In the genomic region with DNA sequence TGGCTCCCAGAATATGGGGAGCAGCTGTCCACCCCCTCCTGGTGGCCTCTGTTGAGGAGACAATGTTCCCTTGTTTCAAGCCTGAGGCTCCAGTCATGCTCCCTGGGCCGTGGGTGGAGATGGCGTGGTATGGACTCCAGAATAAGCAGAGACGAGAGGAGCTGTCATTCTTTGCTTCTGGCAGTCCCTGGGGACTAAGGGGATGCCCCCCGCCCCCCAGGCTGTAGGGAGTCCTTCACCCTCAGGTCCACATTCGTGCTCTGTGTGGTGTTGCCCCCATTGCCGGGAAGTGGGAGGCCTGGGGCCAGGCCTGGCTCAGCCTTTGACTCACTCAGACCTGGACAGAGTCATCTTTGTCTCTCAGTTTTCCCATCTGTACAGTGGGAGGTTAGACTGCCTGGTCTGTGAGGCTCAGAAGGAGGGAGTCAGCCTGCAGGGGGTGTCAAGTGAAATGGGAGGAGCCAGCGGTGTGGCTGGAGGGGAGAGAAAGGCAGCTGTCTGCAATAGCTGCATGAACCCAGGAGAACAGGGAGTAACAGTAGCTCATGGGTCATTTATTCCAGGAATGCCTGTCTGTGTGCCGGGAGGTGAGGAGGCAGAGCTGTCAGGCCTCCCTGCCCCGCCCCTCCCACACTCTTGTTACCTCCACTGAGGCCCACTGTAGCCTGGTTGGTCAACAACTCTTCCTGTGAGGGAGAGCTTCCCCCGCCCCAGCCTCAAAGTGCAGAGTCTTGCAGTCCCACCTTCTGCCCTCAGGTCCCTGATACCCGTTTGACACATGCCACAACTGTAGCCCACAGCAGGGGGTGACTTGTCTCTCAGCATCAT, we compare ENCODE assay signal across 3 cellular contexts.
TF ChIP-seq lines count a peak whose summit lies in the region.

No MANE protein-coding gene starts in this region.

TF ChIP-seq in K562, 482 proteins besides CTCF, POLR2A, EP300 and RAD21 (continues in another document):
- no peak for TF ChIP-seq NBN (IDR thresholded peaks at IDR 0.05; ENCODE audit: low read depth)
- no peak for TF ChIP-seq NR1H2 (CRISPR knock-in tag; IDR thresholded peaks at IDR 0.05)
- TF ChIP-seq RBM25 (IDR thresholded peaks at IDR 0.05; ENCODE audit: low read depth, low read length, severe bottlenecking) = peak; percentile 57
- TF ChIP-seq BRD9 (IDR thresholded peaks at IDR 0.05; ENCODE audit: low read depth, partially characterized antibody) = no peak
- TF ChIP-seq, protein P1, sequence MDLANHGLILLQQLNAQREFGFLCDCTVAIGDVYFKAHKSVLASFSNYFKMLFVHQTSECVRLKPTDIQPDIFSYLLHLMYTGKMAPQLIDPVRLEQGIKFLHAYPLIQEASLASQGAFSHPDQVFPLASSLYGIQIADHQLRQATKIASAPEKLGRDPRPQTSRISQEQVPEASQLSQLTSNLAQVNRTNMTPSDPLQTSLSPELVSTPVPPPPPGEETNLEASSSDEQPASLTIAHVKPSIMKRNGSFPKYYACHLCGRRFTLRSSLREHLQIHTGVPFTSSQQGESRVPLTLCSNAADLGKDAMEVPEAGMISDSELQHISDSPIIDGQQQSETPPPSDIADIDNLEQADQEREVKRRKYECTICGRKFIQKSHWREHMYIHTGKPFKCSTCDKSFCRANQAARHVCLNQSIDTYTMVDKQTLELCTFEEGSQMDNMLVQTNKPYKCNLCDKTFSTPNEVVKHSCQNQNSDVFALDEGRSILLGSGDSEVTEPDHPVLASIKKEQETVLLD (IDR thresholded peaks at IDR 0.05) = no peak
- TF ChIP-seq, protein P2, sequence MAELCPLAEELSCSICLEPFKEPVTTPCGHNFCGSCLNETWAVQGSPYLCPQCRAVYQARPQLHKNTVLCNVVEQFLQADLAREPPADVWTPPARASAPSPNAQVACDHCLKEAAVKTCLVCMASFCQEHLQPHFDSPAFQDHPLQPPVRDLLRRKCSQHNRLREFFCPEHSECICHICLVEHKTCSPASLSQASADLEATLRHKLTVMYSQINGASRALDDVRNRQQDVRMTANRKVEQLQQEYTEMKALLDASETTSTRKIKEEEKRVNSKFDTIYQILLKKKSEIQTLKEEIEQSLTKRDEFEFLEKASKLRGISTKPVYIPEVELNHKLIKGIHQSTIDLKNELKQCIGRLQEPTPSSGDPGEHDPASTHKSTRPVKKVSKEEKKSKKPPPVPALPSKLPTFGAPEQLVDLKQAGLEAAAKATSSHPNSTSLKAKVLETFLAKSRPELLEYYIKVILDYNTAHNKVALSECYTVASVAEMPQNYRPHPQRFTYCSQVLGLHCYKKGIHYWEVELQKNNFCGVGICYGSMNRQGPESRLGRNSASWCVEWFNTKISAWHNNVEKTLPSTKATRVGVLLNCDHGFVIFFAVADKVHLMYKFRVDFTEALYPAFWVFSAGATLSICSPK (IDR thresholded peaks at IDR 0.05; ENCODE audit: borderline replicate concordance) = no peak
- no peak for TF ChIP-seq NFIC (IDR thresholded peaks at IDR 0.05)
- TF ChIP-seq HDAC3 (IDR thresholded peaks at IDR 0.05; ENCODE audit: borderline replicate concordance, partially characterized antibody) = no peak
- TF ChIP-seq, protein P3, sequence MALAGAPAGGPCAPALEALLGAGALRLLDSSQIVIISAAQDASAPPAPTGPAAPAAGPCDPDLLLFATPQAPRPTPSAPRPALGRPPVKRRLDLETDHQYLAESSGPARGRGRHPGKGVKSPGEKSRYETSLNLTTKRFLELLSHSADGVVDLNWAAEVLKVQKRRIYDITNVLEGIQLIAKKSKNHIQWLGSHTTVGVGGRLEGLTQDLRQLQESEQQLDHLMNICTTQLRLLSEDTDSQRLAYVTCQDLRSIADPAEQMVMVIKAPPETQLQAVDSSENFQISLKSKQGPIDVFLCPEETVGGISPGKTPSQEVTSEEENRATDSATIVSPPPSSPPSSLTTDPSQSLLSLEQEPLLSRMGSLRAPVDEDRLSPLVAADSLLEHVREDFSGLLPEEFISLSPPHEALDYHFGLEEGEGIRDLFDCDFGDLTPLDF (CRISPR knock-in tag; IDR thresholded peaks at IDR 0.05) = no peak
- TF ChIP-seq, protein P4, sequence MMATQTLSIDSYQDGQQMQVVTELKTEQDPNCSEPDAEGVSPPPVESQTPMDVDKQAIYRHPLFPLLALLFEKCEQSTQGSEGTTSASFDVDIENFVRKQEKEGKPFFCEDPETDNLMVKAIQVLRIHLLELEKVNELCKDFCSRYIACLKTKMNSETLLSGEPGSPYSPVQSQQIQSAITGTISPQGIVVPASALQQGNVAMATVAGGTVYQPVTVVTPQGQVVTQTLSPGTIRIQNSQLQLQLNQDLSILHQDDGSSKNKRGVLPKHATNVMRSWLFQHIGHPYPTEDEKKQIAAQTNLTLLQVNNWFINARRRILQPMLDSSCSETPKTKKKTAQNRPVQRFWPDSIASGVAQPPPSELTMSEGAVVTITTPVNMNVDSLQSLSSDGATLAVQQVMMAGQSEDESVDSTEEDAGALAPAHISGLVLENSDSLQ (IDR thresholded peaks at IDR 0.05) = no peak
- TF ChIP-seq CREM (IDR thresholded peaks at IDR 0.05; ENCODE audit: low read depth) = no peak
- TF ChIP-seq ZNF146 (CRISPR knock-in tag; IDR thresholded peaks at IDR 0.05; ENCODE audit: unreplicated experiment) = no peak

TF ChIP-seq in liver, 16 proteins besides CTCF, POLR2A, EP300 and RAD21:
- TF ChIP-seq GABPA (IDR thresholded peaks at IDR 0.05 in 1 of 2, conservative IDR thresholded peaks at IDR 0.05 in 1 of 2) (no peak), YY1 (IDR thresholded peaks at IDR 0.05) (no peak), HNF4G (IDR thresholded peaks at IDR 0.05) (no peak), SP1 (IDR thresholded peaks at IDR 0.05) (no peak), NR2F2 (IDR thresholded peaks at IDR 0.05) (no peak)
- TF ChIP-seq, protein P5, sequence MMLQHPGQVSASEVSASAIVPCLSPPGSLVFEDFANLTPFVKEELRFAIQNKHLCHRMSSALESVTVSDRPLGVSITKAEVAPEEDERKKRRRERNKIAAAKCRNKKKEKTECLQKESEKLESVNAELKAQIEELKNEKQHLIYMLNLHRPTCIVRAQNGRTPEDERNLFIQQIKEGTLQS (IDR thresholded peaks at IDR 0.05) = no peak
- TF ChIP-seq, protein P6, sequence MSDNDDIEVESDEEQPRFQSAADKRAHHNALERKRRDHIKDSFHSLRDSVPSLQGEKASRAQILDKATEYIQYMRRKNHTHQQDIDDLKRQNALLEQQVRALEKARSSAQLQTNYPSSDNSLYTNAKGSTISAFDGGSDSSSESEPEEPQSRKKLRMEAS (IDR thresholded peaks at IDR 0.05) = no peak
- TF ChIP-seq, protein P7, sequence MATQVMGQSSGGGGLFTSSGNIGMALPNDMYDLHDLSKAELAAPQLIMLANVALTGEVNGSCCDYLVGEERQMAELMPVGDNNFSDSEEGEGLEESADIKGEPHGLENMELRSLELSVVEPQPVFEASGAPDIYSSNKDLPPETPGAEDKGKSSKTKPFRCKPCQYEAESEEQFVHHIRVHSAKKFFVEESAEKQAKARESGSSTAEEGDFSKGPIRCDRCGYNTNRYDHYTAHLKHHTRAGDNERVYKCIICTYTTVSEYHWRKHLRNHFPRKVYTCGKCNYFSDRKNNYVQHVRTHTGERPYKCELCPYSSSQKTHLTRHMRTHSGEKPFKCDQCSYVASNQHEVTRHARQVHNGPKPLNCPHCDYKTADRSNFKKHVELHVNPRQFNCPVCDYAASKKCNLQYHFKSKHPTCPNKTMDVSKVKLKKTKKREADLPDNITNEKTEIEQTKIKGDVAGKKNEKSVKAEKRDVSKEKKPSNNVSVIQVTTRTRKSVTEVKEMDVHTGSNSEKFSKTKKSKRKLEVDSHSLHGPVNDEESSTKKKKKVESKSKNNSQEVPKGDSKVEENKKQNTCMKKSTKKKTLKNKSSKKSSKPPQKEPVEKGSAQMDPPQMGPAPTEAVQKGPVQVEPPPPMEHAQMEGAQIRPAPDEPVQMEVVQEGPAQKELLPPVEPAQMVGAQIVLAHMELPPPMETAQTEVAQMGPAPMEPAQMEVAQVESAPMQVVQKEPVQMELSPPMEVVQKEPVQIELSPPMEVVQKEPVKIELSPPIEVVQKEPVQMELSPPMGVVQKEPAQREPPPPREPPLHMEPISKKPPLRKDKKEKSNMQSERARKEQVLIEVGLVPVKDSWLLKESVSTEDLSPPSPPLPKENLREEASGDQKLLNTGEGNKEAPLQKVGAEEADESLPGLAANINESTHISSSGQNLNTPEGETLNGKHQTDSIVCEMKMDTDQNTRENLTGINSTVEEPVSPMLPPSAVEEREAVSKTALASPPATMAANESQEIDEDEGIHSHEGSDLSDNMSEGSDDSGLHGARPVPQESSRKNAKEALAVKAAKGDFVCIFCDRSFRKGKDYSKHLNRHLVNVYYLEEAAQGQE (IDR thresholded peaks at IDR 0.05) = no peak

TF ChIP-seq in HEK293T, 16 proteins besides CTCF, POLR2A, EP300 and RAD21:
- TF ChIP-seq HDGF (IDR thresholded peaks at IDR 0.05; ENCODE audit: borderline replicate concordance) (no peak), SUZ12 (IDR thresholded peaks at IDR 0.05) (no peak), ELF4 (IDR thresholded peaks at IDR 0.05) (no peak), ZNF384 (IDR thresholded peaks at IDR 0.05) (no peak), TARDBP (IDR thresholded peaks at IDR 0.05) (no peak), CTBP1 (IDR thresholded peaks at IDR 0.05; ENCODE audit: borderline replicate concordance) (no peak)
